Comparison of ENCODE assay signal across 13 cellular contexts in genomic region chr3:57752307-57752706, GRCh38. TPM values are rescaled to one million over a fixed set of nuclear protein-coding genes. Genes with fewer than 3 reads are reported as not detected.
DNase-seq lines count a peak whose midpoint lies in the region; ATAC-seq and TF ChIP-seq lines count a peak whose summit lies in the region.
"Had no signal": no experiment of that assay in that cellular context is flagged by ENCODE, and none has a peak within 500 bp of the region (broad histone marks: within the 10 kb centered on the region; RNA-seq: fewer than 3 reads in every experiment).

No MANE protein-coding gene starts in this region.

- no peaks in the 10 kb centered on the region for H3K9me2 ChIP-seq in GM23338 (ENCODE audit: insufficient read depth)

- H3K27me3 ChIP-seq in GM23338 (ENCODE audit: insufficient read depth) (no peaks in the 10 kb centered on the region), RWPE2 (ENCODE audit: insufficient read depth, poor library complexity, severe bottlenecking) (no peaks in the 10 kb centered on the region), prostate gland (replicated peaks; ENCODE audit: insufficient read depth) (no peaks in the 10 kb centered on the region), right atrium auricular region (no peaks in the 10 kb centered on the region)
- H3K27me3 ChIP-seq: esophagus muscularis mucosa, neutrophil had no signal

- peak overlapping the region; percentile 1; the same call in 1 of the 2 replicates for H2AFZ ChIP-seq in GM23338

- H3K4me1 ChIP-seq in GM23338 (ENCODE audit: insufficient read depth) (no peaks in the 10 kb centered on the region), RWPE2 (ENCODE audit: insufficient read depth, poor library complexity, severe bottlenecking) (peaks cover 40% of the 10 kb centered on the region), prostate gland (replicated peaks) (no peaks in the 10 kb centered on the region), right atrium auricular region (peaks cover 0 to 2% of the 10 kb centered on the region in 2 donors)

- H3K4me3 ChIP-seq in GM23338 (no peak overlapping the region), RWPE2 (ENCODE audit: severe bottlenecking) (no peak overlapping the region), fibroblast of the aortic adventitia (ENCODE audit: low read depth, low read length) (no peak overlapping the region), prostate gland (no peak overlapping the region), right atrium auricular region (no peak overlapping the region)
- H3K4me3 ChIP-seq: esophagus muscularis mucosa had no signal

- no peak for DNase-seq in GM23338 (ENCODE audit: low spot score)
- no peak for DNase-seq in RWPE2 (ENCODE audit: low spot score)
- DNase-seq in fibroblast of the aortic adventitia (ENCODE audit: low read depth): peak; percentile 36
- DNase-seq in prostate gland (ENCODE audit: low spot score): peak; percentile 9
- DNase-seq in NOMO-1 treated with DMSO at 0.1 percent for 48 hours (lab: John Stamatoyannopoulos, UW; ENCODE audit: unreplicated experiment): no peak
- no peak for DNase-seq in substantia nigra (lab: John Stamatoyannopoulos, UW)
- no peak for DNase-seq in right atrium auricular region (ENCODE audit: low spot score)
- DNase-seq: activated T-cell treated with anti-CD3 and anti-CD28 coated beads, Interleukin-2, amount 50 U/mL, for 4 hours had no signal

- H3K36me3 ChIP-seq in GM23338 (ENCODE audit: insufficient read depth): no peaks in the 10 kb centered on the region
- peaks cover 7% of the 10 kb centered on the region for H3K36me3 ChIP-seq in RWPE2 (ENCODE audit: low read depth)
- no peaks in the 10 kb centered on the region for H3K36me3 ChIP-seq in prostate gland
- no peaks in the 10 kb centered on the region for H3K36me3 ChIP-seq in right atrium auricular region
- H3K36me3 ChIP-seq: esophagus muscularis mucosa had no signal

- H3K27me3 Mint-ChIP-seq in GM23338 (ENCODE audit: insufficient read depth, low read depth, poor library complexity): peaks cover 3% of the 10 kb centered on the region
- H3K27me3 Mint-ChIP-seq in stimulated activated memory B cell treated with anti-CD40 and anti-IgM and Interleukin-4, amounts not matched to agents 10 μg/mL and 1 μg/mL and 100 μg/mL, for 72 hours: no peaks in the 10 kb centered on the region

- H3K4me2 ChIP-seq in GM23338: no peak overlapping the region

- no peaks in the 10 kb centered on the region for H4K20me1 ChIP-seq in GM23338 (replicated peaks; ENCODE audit: insufficient read depth)

- 0 out of 2 replicates have a peak, but pooled peaks cover 3% of the 10 kb centered on the region for H3F3A ChIP-seq in GM23338 (replicated peaks; ENCODE audit: low read depth)

- ATAC-seq in GM23338 (no peak), RWPE2 (ENCODE audit: low read depth) (peak; percentile 74)
- no peak for ATAC-seq in stimulated activated memory B cell treated with anti-CD40 and anti-IgM and Interleukin-4, amounts not matched to agents 10 μg/mL and 1 μg/mL and 100 μg/mL, for 72 hours
- ATAC-seq: activated CD4-positive, CD25-positive, alpha-beta regulatory T cell treated with anti-CD3 and anti-CD28 coated beads, Interleukin-2, amount 50 U/mL, for 24 hours; activated T-cell treated with anti-CD3 and anti-CD28 coated beads, Interleukin-2, amount 50 U/mL, for 4 hours had no signal

- TF ChIP-seq CTCF in GM23338 (conservative IDR thresholded peaks at IDR 0.05; ENCODE audit: low read depth in 2 of 2): no peak
- TF ChIP-seq CTCF in RWPE2 (IDR thresholded peaks at IDR 0.05; ENCODE audit: poor library complexity, severe bottlenecking): no peak
- no peak for TF ChIP-seq CTCF in fibroblast of the aortic adventitia (IDR thresholded peaks at IDR 0.05; ENCODE audit: insufficient read depth, low read length)
- no peak for TF ChIP-seq CTCF in prostate gland (IDR thresholded peaks at IDR 0.05)
- TF ChIP-seq CTCF in right atrium auricular region (IDR thresholded peaks at IDR 0.05): no peak

- peaks cover 3% of the 10 kb centered on the region; the same call in 1 of the 3 replicates for H3K4me1 Mint-ChIP-seq in GM23338
- peaks cover 11% of the 10 kb centered on the region for H3K4me1 Mint-ChIP-seq in stimulated activated memory B cell treated with anti-CD40 and anti-IgM and Interleukin-4, amounts not matched to agents 10 μg/mL and 1 μg/mL and 100 μg/mL, for 72 hours

- H3K9me3 ChIP-seq in RWPE2 (ENCODE audit: severe bottlenecking): no peaks in the 10 kb centered on the region
- no peaks in the 10 kb centered on the region for H3K9me3 ChIP-seq in prostate gland
- H3K9me3 ChIP-seq in right atrium auricular region: no peaks in the 10 kb centered on the region
- H3K9me3 ChIP-seq: esophagus muscularis mucosa, neutrophil had no signal

- intact Hi-C loops in prostate gland (cut with DNase I): no loop called here

- H3K27ac Mint-ChIP-seq in GM23338: no peak overlapping the region
- H3K27ac Mint-ChIP-seq in stimulated activated memory B cell treated with anti-CD40 and anti-IgM and Interleukin-4, amounts not matched to agents 10 μg/mL and 1 μg/mL and 100 μg/mL, for 72 hours: no peak overlapping the region

- H3K4me3 Mint-ChIP-seq in GM23338: no peak overlapping the region
- H3K4me3 Mint-ChIP-seq in stimulated activated memory B cell treated with anti-CD40 and anti-IgM and Interleukin-4, amounts not matched to agents 10 μg/mL and 1 μg/mL and 100 μg/mL, for 72 hours: no peak overlapping the region
- H3K4me3 Mint-ChIP-seq: activated T-cell treated with anti-CD3 and anti-CD28 coated beads, Interleukin-2, amount 50 U/mL, for 4 hours had no signal

- H3K36me3 Mint-ChIP-seq in GM23338 (ENCODE audit: low read depth): peaks cover 3% of the 10 kb centered on the region; the same call in 1 of the 3 replicates
- peaks cover 4% of the 10 kb centered on the region for H3K36me3 Mint-ChIP-seq in stimulated activated memory B cell treated with anti-CD40 and anti-IgM and Interleukin-4, amounts not matched to agents 10 μg/mL and 1 μg/mL and 100 μg/mL, for 72 hours

- no peaks in the 10 kb centered on the region; the same call in 2 of the 3 replicates for H3K9me3 Mint-ChIP-seq in GM23338
- H3K9me3 Mint-ChIP-seq in stimulated activated memory B cell treated with anti-CD40 and anti-IgM and Interleukin-4, amounts not matched to agents 10 μg/mL and 1 μg/mL and 100 μg/mL, for 72 hours: no peaks in the 10 kb centered on the region
- H3K9me3 Mint-ChIP-seq: activated T-cell treated with anti-CD3 and anti-CD28 coated beads, Interleukin-2, amount 50 U/mL, for 4 hours; brain had no signal

- H3K79me2 ChIP-seq in GM23338 (replicated peaks; ENCODE audit: insufficient read depth): peaks cover 5% of the 10 kb centered on the region

- H3K27ac ChIP-seq in GM23338 (ENCODE audit: low read depth) (no peak overlapping the region), RWPE2 (ENCODE audit: poor library complexity, severe bottlenecking) (peak overlapping the region; percentile 99), prostate gland (no peak overlapping the region), substantia nigra (ENCODE audit: low read depth, low read length, poor library complexity, severe bottlenecking) (no peak overlapping the region), right atrium auricular region (no peak overlapping the region)
- H3K27ac ChIP-seq: esophagus muscularis mucosa, neutrophil had no signal

- no peak for TF ChIP-seq POLR2A in prostate gland (IDR thresholded peaks at IDR 0.05)

TF ChIP-seq in GM23338, 12 proteins besides CTCF, POLR2A, EP300 and RAD21 (continues in another document):
- no peak for TF ChIP-seq POLR2AphosphoS5 (IDR thresholded peaks at IDR 0.05; ENCODE audit: low read depth)
- TF ChIP-seq EZH2 (IDR thresholded peaks at IDR 0.05; ENCODE audit: low read depth, unreplicated experiment): no peak
- TF ChIP-seq JUNB (IDR thresholded peaks at IDR 0.05; ENCODE audit: unreplicated experiment): no peak
- no peak for TF ChIP-seq NANOG (IDR thresholded peaks at IDR 0.05; ENCODE audit: borderline replicate concordance)
- no peak for TF ChIP-seq REST (IDR thresholded peaks at IDR 0.05; ENCODE audit: unreplicated experiment)

RNA-seq across cellular contexts. Expression of gene SLMAP, which starts 3.8 kb away (rescaled TPM):
- total RNA-seq in GM23338 (2014; rRNA removed; shearing (Covaris generic)): 61.2 and 73.0 TPM in 2 replicates
- 27.3 and 32.1 TPM in 2 replicates for polyA plus RNA-seq in GM23338 (2016; fragmentation: Nextera tagmentation; extraction: Ambion mirVana)
- total RNA-seq in fibroblast of the aortic adventitia (ENCODE audit: low replicate concordance): 44.1 and 78.4 TPM in 2 replicates
- total RNA-seq in prostate gland: 100 to 1,000 TPM in 1 of 2 donors, 10 to 100 TPM in 1; 76.3 to 131 TPM
- 100 to 1,000 TPM; 220 to 256 TPM for total RNA-seq in right atrium auricular region

RNA-seq across cellular contexts. Expression of gene DENND6A, which starts 59.4 kb away (rescaled TPM):
- 17.5 and 40.6 TPM in 2 replicates for total RNA-seq in GM23338 (2014; rRNA removed; shearing (Covaris generic))
- 4.0 and 7.5 TPM in 2 replicates for polyA plus RNA-seq in GM23338 (2016; fragmentation: Nextera tagmentation; extraction: Ambion mirVana)
- total RNA-seq in fibroblast of the aortic adventitia (ENCODE audit: low replicate concordance) (21.0 and 35.2 TPM in 2 replicates), prostate gland (10 to 100 TPM; 19.4 to 26.1 TPM), right atrium auricular region (10 to 100 TPM; 12.7 to 13.3 TPM)

Comparison
In these comparisons a context has a peak if more than half of its experiments do, and no peak if none do; other contexts are left out.
1. DNase-seq: peak in fibroblast of the aortic adventitia (single experiment) and prostate gland (single experiment); none in GM23338 (single experiment), RWPE2 (single experiment), NOMO-1 treated with DMSO at 0.1 percent for 48 hours (single experiment), substantia nigra (0 of 49) and right atrium auricular region (single experiment).